Comparison of ENCODE assay signal across 13 cellular contexts in the genomic region with DNA sequence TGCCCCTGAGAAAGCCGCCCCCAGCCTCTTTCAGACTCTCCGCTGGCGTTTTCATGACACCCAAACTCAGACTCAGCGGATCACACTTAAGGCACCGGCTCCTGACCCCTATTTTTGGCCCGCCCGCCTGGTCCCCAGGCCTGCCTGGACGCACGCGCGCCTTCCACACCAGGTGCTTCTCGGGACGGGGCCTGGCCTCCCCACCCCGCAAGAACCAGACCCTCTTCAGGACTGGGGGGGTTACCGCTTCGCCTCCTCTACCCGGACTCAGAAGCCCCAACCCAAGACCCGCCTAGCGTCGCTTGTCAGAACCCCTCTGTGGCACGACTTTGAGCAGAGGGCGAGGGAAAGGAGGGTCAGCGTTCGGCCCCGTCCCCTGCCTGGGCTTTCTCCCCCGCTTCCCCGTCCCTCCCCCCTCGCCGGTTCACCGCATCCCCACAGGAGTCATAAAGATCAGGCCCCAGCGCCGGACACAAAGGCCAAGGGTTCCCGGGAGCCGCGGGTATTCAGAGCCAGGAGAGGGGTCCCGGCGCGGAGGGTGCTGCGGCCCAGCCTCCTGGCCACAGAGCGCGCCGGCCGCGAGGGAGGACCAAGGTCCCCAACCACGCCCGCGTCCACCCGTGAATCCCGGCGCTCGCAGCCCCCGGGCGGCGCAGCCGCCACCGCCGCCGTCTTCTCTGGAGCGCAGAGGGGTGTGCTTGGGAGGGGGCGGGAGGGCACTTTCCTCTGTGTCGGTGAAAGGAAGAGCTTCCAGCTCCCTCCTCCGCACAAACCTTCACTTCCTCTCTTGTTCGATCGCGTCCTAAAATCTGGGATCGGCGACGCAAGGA.
DNase-seq lines count a peak whose midpoint lies in the region; TF ChIP-seq lines count a peak whose summit lies in the region.
"Had no signal": no experiment of that assay in that cellular context is flagged by ENCODE, and none has a peak within 500 bp of the region (broad histone marks: within the 10 kb centered on the region; RNA-seq: fewer than 3 reads in every experiment).

No MANE protein-coding gene starts in this region.

- peaks cover 93% of the 10 kb centered on the region for H4K20me1 ChIP-seq in BLaER1

- peak overlapping the region; percentile 96; the same call in 1 of the 2 replicates for H3K4me2 ChIP-seq in BLaER1

- H3K36me3 ChIP-seq in BLaER1 (no peaks in the 10 kb centered on the region), ES-I3 (ENCODE audit: insufficient read depth, low read length) (no peaks in the 10 kb centered on the region)
- H3K36me3 ChIP-seq: BE2C had no signal

- DNase-seq in chondrocyte (ENCODE audit: low spot score) (peak; percentile 73), nephron progenitor cell (peak; percentile 54), NCI-H2196 (lab: John Stamatoyannopoulos, UW; ENCODE audit: unreplicated experiment) (no peak), NCI-H146 (lab: John Stamatoyannopoulos, UW) (no peak), KG1 (lab: John Stamatoyannopoulos, UW) (no peak), NCI-H446 (lab: John Stamatoyannopoulos, UW) (no peak)
- DNase-seq: activated CD4-positive, alpha-beta memory T cell treated with anti-CD3 and anti-CD28 coated beads, Interleukin-2, amount 10 ng/mL, durations not matched to agents 7 days and 5 days; BE2C had no signal

- peaks cover 40% of the 10 kb centered on the region for H3K4me1 ChIP-seq in BLaER1
- no peaks in the 10 kb centered on the region; the same call in 1 of the 2 replicates for H3K4me1 ChIP-seq in ES-I3 (ENCODE audit: insufficient read depth, low read length)
- H3K4me1 ChIP-seq: BE2C had no signal

- H3K27ac Mint-ChIP-seq in chondrocyte (ENCODE audit: unreplicated experiment) (no peak overlapping the region), nephron progenitor cell (no peak overlapping the region)
- H3K27ac Mint-ChIP-seq: activated CD4-positive, alpha-beta memory T cell treated with anti-CD3 and anti-CD28 coated beads, Interleukin-2, amount 10 ng/mL, durations not matched to agents 7 days and 5 days; activated T-helper 2 cell treated with anti-CD3 and anti-CD28 coated beads, Interferon-gamma antibody, Interleukin-2, Interleukin-4, amounts not matched to agents 10 μg/mL and 5 μg/mL and 100 μg/mL, durations not matched to agents 14 hours and 24 hours and 36 hours; stimulated activated naive CD8-positive, alpha-beta T cell treated with anti-CD3 and anti-CD28 coated beads, Interleukin-15, Interleukin-2, amounts not matched to agents 100 ng/mL and 50 ng/mL, for 24 hours had no signal

- H3K27ac ChIP-seq in BLaER1 = no peak overlapping the region

- H3K9ac ChIP-seq in BLaER1 (no peak overlapping the region), ES-I3 (ENCODE audit: low read depth, low read length) (peak overlapping the region; percentile 60)

- H3K4me3 ChIP-seq in BLaER1 = 0 out of 2 replicates have a peak overlapping the region, but pooled peaks have one; percentile 66
- H3K4me3 ChIP-seq: lung had no signal

- no peak for TF ChIP-seq CTCF in chondrocyte (IDR thresholded peaks at IDR 0.05)
- TF ChIP-seq CTCF in nephron progenitor cell (IDR thresholded peaks at IDR 0.05) = no peak

- H3K27me3 ChIP-seq in BLaER1 = peaks cover 100% of the 10 kb centered on the region

- H3K9me3 ChIP-seq in BLaER1 = no peaks in the 10 kb centered on the region
- no peaks in the 10 kb centered on the region for H3K9me3 ChIP-seq in ES-I3 (ENCODE audit: control insufficient read depth, insufficient read depth, low read length)
- H3K9me3 ChIP-seq: BE2C had no signal

- H3K4me3 Mint-ChIP-seq in chondrocyte (ENCODE audit: unreplicated experiment) (no peak overlapping the region), nephron progenitor cell (peak overlapping the region; percentile 65)
- H3K4me3 Mint-ChIP-seq: activated CD4-positive, alpha-beta memory T cell treated with anti-CD3 and anti-CD28 coated beads, Interleukin-2, amount 10 ng/mL, durations not matched to agents 7 days and 5 days; stimulated activated naive CD8-positive, alpha-beta T cell treated with anti-CD3 and anti-CD28 coated beads, Interleukin-15, Interleukin-2, amounts not matched to agents 100 ng/mL and 50 ng/mL, for 24 hours had no signal

- H3K4me1 Mint-ChIP-seq in chondrocyte (ENCODE audit: low read depth) (peaks cover 13% of the 10 kb centered on the region), nephron progenitor cell (peaks cover 35% of the 10 kb centered on the region)

- peaks cover 48% of the 10 kb centered on the region for H3K27me3 Mint-ChIP-seq in chondrocyte (ENCODE audit: low read depth)
- H3K27me3 Mint-ChIP-seq in nephron progenitor cell (ENCODE audit: low read depth, poor library complexity) = peaks cover 83% of the 10 kb centered on the region

- H3K9me3 Mint-ChIP-seq in chondrocyte (ENCODE audit: low read depth) (no peaks in the 10 kb centered on the region), nephron progenitor cell (no peaks in the 10 kb centered on the region)
- H3K9me3 Mint-ChIP-seq: activated CD4-positive, alpha-beta memory T cell treated with anti-CD3 and anti-CD28 coated beads, Interleukin-2, amount 10 ng/mL, durations not matched to agents 7 days and 5 days; activated T-helper 2 cell treated with anti-CD3 and anti-CD28 coated beads, Interferon-gamma antibody, Interleukin-2, Interleukin-4, amounts not matched to agents 10 μg/mL and 5 μg/mL and 100 μg/mL, durations not matched to agents 14 hours and 24 hours and 36 hours; stimulated activated naive CD8-positive, alpha-beta T cell treated with anti-CD3 and anti-CD28 coated beads, Interleukin-15, Interleukin-2, amounts not matched to agents 100 ng/mL and 50 ng/mL, for 24 hours had no signal

- H3K36me3 Mint-ChIP-seq in chondrocyte (ENCODE audit: low read depth) (no peaks in the 10 kb centered on the region), nephron progenitor cell (ENCODE audit: low read depth) (no peaks in the 10 kb centered on the region)

Comparison
In these comparisons a context has a peak if more than half of its experiments do, and no peak if none do; other contexts are left out.
1. DNase-seq: peak in chondrocyte (single experiment) and nephron progenitor cell (single experiment); none in NCI-H2196 (single experiment), NCI-H146 (single experiment), KG1 (single experiment) and NCI-H446 (0 of 2).